In the genomic region with DNA sequence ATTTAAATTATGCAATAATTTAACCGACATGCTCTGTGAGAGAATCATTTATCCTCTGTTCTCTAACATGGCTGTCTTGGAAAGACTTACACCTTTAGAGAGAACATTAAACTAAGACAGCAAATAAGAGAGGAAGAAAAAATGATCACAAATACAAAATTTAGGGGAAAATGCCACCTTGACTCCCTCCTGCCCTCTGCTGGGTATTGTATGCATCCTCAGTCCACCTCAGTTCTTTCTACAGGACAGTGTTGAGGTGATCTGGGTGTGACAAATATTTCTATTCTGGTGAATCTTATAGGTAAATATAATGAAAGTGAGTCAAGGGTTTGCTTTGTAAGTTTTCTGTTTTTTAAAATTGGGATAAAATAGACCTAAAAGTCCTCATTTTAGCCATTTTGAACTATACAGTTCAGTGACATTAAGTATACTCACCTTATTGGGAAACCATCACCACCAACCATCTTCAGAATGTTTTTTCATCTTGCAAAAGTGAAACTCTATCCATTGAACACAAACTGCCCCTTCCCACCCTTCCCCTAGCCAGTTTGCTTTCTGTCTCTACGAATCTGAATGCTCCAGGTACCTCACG, we compare ENCODE assay signal across 10 cellular contexts.
DNase-seq lines count a peak whose midpoint lies in the region; ATAC-seq and TF ChIP-seq lines count a peak whose summit lies in the region.
"Had no signal": no experiment of that assay in that cellular context is flagged by ENCODE, and none has a peak within 500 bp of the region (broad histone marks: within the 10 kb centered on the region; RNA-seq: fewer than 3 reads in every experiment).

No MANE protein-coding gene starts in this region.

- DNase-seq in ACHN (peak; percentile 28), Peyer's patch (no peak), endodermal cell (peak; percentile 61), retinal pigment epithelial cell (ENCODE audit: low read depth) (no peak), prostate gland (ENCODE audit: low spot score) (no peak)
- DNase-seq: activated naive CD8-positive, alpha-beta T cell treated with anti-CD3 and anti-CD28 coated beads, Interleukin-2, amount 10 ng/mL, durations not matched to agents 7 days and 5 days had no signal

- no peaks in the 10 kb centered on the region for H3K27me3 Mint-ChIP-seq in endodermal cell (ENCODE audit: insufficient read depth)

- no peaks in the 10 kb centered on the region for H3K36me3 Mint-ChIP-seq in endodermal cell (ENCODE audit: low read depth)
- H3K36me3 Mint-ChIP-seq: activated naive CD8-positive, alpha-beta T cell treated with anti-CD3 and anti-CD28 coated beads, Interleukin-2, amount 10 ng/mL, durations not matched to agents 7 days and 5 days had no signal

- H3K9me3 ChIP-seq in Peyer's patch (no peaks in the 10 kb centered on the region), endodermal cell (ENCODE audit: control insufficient read depth, low read length) (no peaks in the 10 kb centered on the region), prostate gland (no peaks in the 10 kb centered on the region)
- H3K9me3 ChIP-seq: HAP-1 had no signal

- no peak overlapping the region for H3K27ac ChIP-seq in Peyer's patch
- H3K27ac ChIP-seq in endodermal cell (ENCODE audit: low read depth, low read length), result no peak overlapping the region
- no peak overlapping the region for H3K27ac ChIP-seq in prostate gland

- H3K4me1 ChIP-seq in Peyer's patch (no peaks in the 10 kb centered on the region), endodermal cell (ENCODE audit: control insufficient read depth, insufficient read depth, low read length) (peaks cover 3% of the 10 kb centered on the region), prostate gland (replicated peaks) (no peaks in the 10 kb centered on the region)
- H3K4me1 ChIP-seq: HAP-1 had no signal

- H3K4me3 Mint-ChIP-seq in endodermal cell, result no peak overlapping the region
- H3K4me3 Mint-ChIP-seq: activated naive CD8-positive, alpha-beta T cell treated with anti-CD3 and anti-CD28 coated beads, Interleukin-2, amount 10 ng/mL, durations not matched to agents 7 days and 5 days had no signal

- no peaks in the 10 kb centered on the region for H3K9me3 Mint-ChIP-seq in endodermal cell
- H3K9me3 Mint-ChIP-seq: activated naive CD8-positive, alpha-beta T cell treated with anti-CD3 and anti-CD28 coated beads, Interleukin-2, amount 10 ng/mL, durations not matched to agents 7 days and 5 days had no signal

- H3K4me3 ChIP-seq in Peyer's patch, result no peak overlapping the region
- no peak overlapping the region for H3K4me3 ChIP-seq in endodermal cell (ENCODE audit: low read length)
- no peak overlapping the region for H3K4me3 ChIP-seq in retinal pigment epithelial cell (ENCODE audit: low read length)
- no peak overlapping the region for H3K4me3 ChIP-seq in prostate gland
- H3K4me3 ChIP-seq: HAP-1 had no signal

- intact Hi-C loops in prostate gland (cut with DNase I), result no loop called here

- ATAC-seq in HG03571 (IDR thresholded peaks at IDR 0.05; ENCODE audit: unreplicated experiment) (no peak), GM19467 (IDR thresholded peaks at IDR 0.05; ENCODE audit: unreplicated experiment) (no peak)

- TF ChIP-seq CTCF in GM12874 (IDR thresholded peaks at IDR 0.05; ENCODE audit: insufficient read depth, low read depth, low read length), result peak; percentile 66
- peak; percentile 21 to 55 (median 48) for TF ChIP-seq CTCF in Peyer's patch (IDR thresholded peaks at IDR 0.05)
- peak; percentile 96 for TF ChIP-seq CTCF in endodermal cell (conservative IDR thresholded peaks at IDR 0.05)
- TF ChIP-seq CTCF in retinal pigment epithelial cell (conservative IDR thresholded peaks at IDR 0.05; ENCODE audit: low read depth, low read length), result peak; percentile 49
- peak in 1 of 4 experiments; percentile 41 for TF ChIP-seq CTCF in prostate gland (IDR thresholded peaks at IDR 0.05)

- TF ChIP-seq POLR2A in Peyer's patch (IDR thresholded peaks at IDR 0.05) (no peak), prostate gland (IDR thresholded peaks at IDR 0.05) (no peak)

- peaks cover 9% of the 10 kb centered on the region for H3K4me1 Mint-ChIP-seq in endodermal cell
- H3K4me1 Mint-ChIP-seq: activated naive CD8-positive, alpha-beta T cell treated with anti-CD3 and anti-CD28 coated beads, Interleukin-2, amount 10 ng/mL, durations not matched to agents 7 days and 5 days had no signal

- H3K27me3 ChIP-seq in Peyer's patch (no peaks in the 10 kb centered on the region), endodermal cell (ENCODE audit: control insufficient read depth, insufficient read depth, low read length, poor library complexity, severe bottlenecking) (no peaks in the 10 kb centered on the region), prostate gland (replicated peaks; ENCODE audit: insufficient read depth) (no peaks in the 10 kb centered on the region)

- no peak overlapping the region for H3K27ac Mint-ChIP-seq in endodermal cell
- H3K27ac Mint-ChIP-seq: activated naive CD8-positive, alpha-beta T cell treated with anti-CD3 and anti-CD28 coated beads, Interleukin-2, amount 10 ng/mL, durations not matched to agents 7 days and 5 days had no signal

- H3K9ac ChIP-seq in endodermal cell (ENCODE audit: extremely low read depth, low read length, poor library complexity, severe bottlenecking), result no peak overlapping the region

- in situ Hi-C loops in ACHN (cut with HindIII; ENCODE audit: low pct_ligation_motif_present, low pct_unique_long_range_greater_than_20kb, low sequenced_read_pairs), result no loop called here

- no peaks in the 10 kb centered on the region for H3K36me3 ChIP-seq in Peyer's patch
- H3K36me3 ChIP-seq in endodermal cell (ENCODE audit: control insufficient read depth, insufficient read depth, low read length), result no peaks in the 10 kb centered on the region
- H3K36me3 ChIP-seq in prostate gland, result no peaks in the 10 kb centered on the region
- H3K36me3 ChIP-seq: HAP-1 had no signal

- WGBS in endodermal cell (ENCODE audit: insufficient coverage in 1 of 2, insufficient read length in 1 of 2), 2 experiments, result 92% methylated on average over 1 of the region's 3 CpGs; no CpG with 5 or more reads in 1 of the 2 experiments
- WGBS in prostate gland, result 90% methylated on average over 3 of the region's 3 CpGs

Comparison
In these comparisons a context has a peak if more than half of its experiments do, and no peak if none do; other contexts are left out.
1. DNase-seq: peak in ACHN (single experiment) and endodermal cell (single experiment); none in Peyer's patch (0 of 3), retinal pigment epithelial cell (single experiment) and prostate gland (single experiment).